8 cellular contexts compared by ENCODE assay signal in the genomic region with DNA sequence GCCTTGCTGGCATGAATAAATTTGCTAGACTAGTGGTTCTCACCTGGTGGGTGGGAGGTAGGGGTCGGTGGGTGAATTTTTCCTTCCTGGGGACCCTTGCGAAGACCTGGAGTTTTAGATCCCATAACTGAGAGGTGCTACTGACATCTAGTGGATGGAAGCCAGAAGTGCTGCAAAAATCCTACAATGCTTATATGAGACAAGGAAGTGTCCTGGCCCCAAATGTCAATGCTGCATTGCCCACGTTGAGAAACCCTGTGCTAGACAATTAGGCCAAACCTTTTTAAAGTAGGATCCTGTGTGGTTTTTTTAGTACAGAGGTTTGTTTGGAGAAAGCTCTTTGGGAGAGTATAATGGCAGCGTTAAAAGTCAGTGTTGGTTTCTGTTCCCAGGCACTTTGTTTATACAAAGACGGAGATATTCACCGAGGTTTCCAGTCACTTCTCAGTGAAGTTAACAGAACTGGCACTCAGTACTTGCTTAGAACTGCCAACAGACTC. TPM values are rescaled to one million over a fixed set of nuclear protein-coding genes. Genes with fewer than 3 reads are reported as not detected.
A peak's percentile ranks its signal among the peaks of the same experiment; 100 is the strongest.
DNase-seq lines count a peak whose midpoint lies in the region; ATAC-seq, FAIRE-seq and TF ChIP-seq lines count a peak whose summit lies in the region.

No MANE protein-coding gene starts in this region.

- H2AFZ ChIP-seq in mammary epithelial cell (ENCODE audit: low read depth, low read length) = peak overlapping the region; percentile 39
- peak overlapping the region; percentile 49 for H2AFZ ChIP-seq in keratinocyte (ENCODE audit: control insufficient read depth, low read length)

- peak; percentile 86 for FAIRE-seq in keratinocyte (lab: Jason Lieb, UNC)

- in situ Hi-C loops in mammary epithelial cell (cut with MboI; ENCODE audit: low sequenced_read_pairs in 2 of 2) = no loop called here

- peak; percentile 93 to 96 for TF ChIP-seq CTCF in mammary epithelial cell (conservative IDR thresholded peaks at IDR 0.05 in 1 of 2, IDR thresholded peaks at IDR 0.05 in 1 of 2; ENCODE audit: extremely low read depth in 1 of 2, insufficient read depth in 1 of 2, low read depth in 1 of 2, low read length in 2 of 2)
- peak; percentile 75 to 91 (median 83) for TF ChIP-seq CTCF in keratinocyte (optimal IDR thresholded peaks at IDR 0.05 in 1 of 3, IDR thresholded peaks at IDR 0.05 in 1 of 3, conservative IDR thresholded peaks at IDR 0.05 in 1 of 3; ENCODE audit: extremely low read depth in 1 of 3, insufficient read depth in 2 of 3, low read length in 3 of 3)

- DNase-seq in NOMO-1 (lab: John Stamatoyannopoulos, UW; ENCODE audit: unreplicated experiment in 2 of 2) (peak; percentile 60 to 73), NOMO-1 treated with dmso at 0.1 percent for 144 hours (lab: John Stamatoyannopoulos, UW; ENCODE audit: unreplicated experiment) (no peak), Kasumi-1 (lab: John Stamatoyannopoulos, UW) (peak; percentile 75 to 87), SJSA1 (ENCODE audit: low read depth in 1 of 2, low spot score in 2 of 2) (peak; percentile 65 to 77), mammary epithelial cell (peak; percentile 24), keratinocyte (ENCODE audit: low read depth, low spot score) (no peak)
- peak; percentile 44 for DNase-seq in stimulated activated CD4-positive, alpha-beta T cell treated with anti-CD3 and anti-CD28 coated beads, Interleukin-4, amount 100 ng/mL, for 24 hours

- H3K9me3 ChIP-seq in SJSA1 (replicated peaks) (no peaks in the 10 kb centered on the region), mammary epithelial cell (replicated peaks; ENCODE audit: insufficient read depth, low read length) (no peaks in the 10 kb centered on the region), keratinocyte (ENCODE audit: control insufficient read depth, low read depth, low read length) (no peaks in the 10 kb centered on the region)

- peaks cover 9% of the 10 kb centered on the region for H3K4me1 ChIP-seq in SJSA1 (replicated peaks)
- H3K4me1 ChIP-seq in mammary epithelial cell (ENCODE audit: insufficient read depth, low read length) = peaks cover 8% of the 10 kb centered on the region
- peaks cover 14% of the 10 kb centered on the region for H3K4me1 ChIP-seq in keratinocyte (ENCODE audit: control insufficient read depth, extremely low read depth, insufficient read depth, low read length)

- H3K4me3 ChIP-seq in SJSA1 (peak overlapping the region; percentile 15), mammary epithelial cell (replicated peaks in 1 of 3; ENCODE audit: insufficient read depth in 1 of 3, low read depth in 2 of 3, low read length in 3 of 3) (no peak overlapping the region), keratinocyte (ENCODE audit: control insufficient read depth in 2 of 3, extremely low read depth in 1 of 3, insufficient read depth in 2 of 3, low read depth in 1 of 3, low read length in 3 of 3) (no peak overlapping the region)

- H4K20me1 ChIP-seq in mammary epithelial cell (ENCODE audit: insufficient read depth, low read length) (no peaks in the 10 kb centered on the region), keratinocyte (ENCODE audit: control insufficient read depth, extremely low read depth, insufficient read depth, low read length) (no peaks in the 10 kb centered on the region)

- ATAC-seq in GM21825 (IDR thresholded peaks at IDR 0.05; ENCODE audit: unreplicated experiment) = peak; percentile 68

- intact Hi-C loops in mammary epithelial cell (cut with micrococcal nuclease) = loop anchor here (1.0 to 10.0 kb wide), 4 partner anchors 16 to 129 kb away; a partner anchor contains a TSS

- H3K36me3 ChIP-seq in SJSA1 = peaks cover 42% of the 10 kb centered on the region
- peaks cover 28% of the 10 kb centered on the region for H3K36me3 ChIP-seq in mammary epithelial cell (ENCODE audit: insufficient read depth, low read length)
- peaks cover 26 to 30% of the 10 kb centered on the region in 2 experiments for H3K36me3 ChIP-seq in keratinocyte (ENCODE audit: control insufficient read depth in 2 of 2, extremely low read depth in 1 of 2, insufficient read depth in 2 of 2, low read length in 2 of 2)

- H3K4me2 ChIP-seq in mammary epithelial cell (ENCODE audit: insufficient read depth, low read depth, low read length) = peak overlapping the region; percentile 16
- H3K4me2 ChIP-seq in keratinocyte (ENCODE audit: control insufficient read depth, extremely low read depth, insufficient read depth, low read depth, low read length) = peak overlapping the region; percentile 39

- H3K79me2 ChIP-seq in mammary epithelial cell (ENCODE audit: insufficient read depth, low read length) = peaks cover 77% of the 10 kb centered on the region
- H3K79me2 ChIP-seq in keratinocyte (ENCODE audit: control insufficient read depth, insufficient read depth, low read length) = peaks cover 55% of the 10 kb centered on the region

- no peaks in the 10 kb centered on the region for H3K9me1 ChIP-seq in keratinocyte (ENCODE audit: control insufficient read depth, extremely low read depth, insufficient read depth, low read length)

- no TSS peak for BruUV-seq in mammary epithelial cell (replicated peaks; lab: Mats Ljungman, UMichigan)

- WGBS in mammary epithelial cell (ENCODE audit: low coverage, missing lambda C conversion rate) = 26% methylated on average over 6 of the region's 6 CpGs

- peak overlapping the region; percentile 55 for H3K27ac ChIP-seq in SJSA1
- H3K27ac ChIP-seq in mammary epithelial cell (ENCODE audit: insufficient read depth, low read depth, low read length) = no peak overlapping the region
- no peak overlapping the region for H3K27ac ChIP-seq in keratinocyte (ENCODE audit: control insufficient read depth, insufficient read depth, low read length)

- H3K27me3 ChIP-seq in SJSA1 (replicated peaks) (no peaks in the 10 kb centered on the region), mammary epithelial cell (ENCODE audit: insufficient read depth, low read length) (no peaks in the 10 kb centered on the region), keratinocyte (ENCODE audit: control insufficient read depth, extremely low read depth, insufficient read depth, low read length) (no peaks in the 10 kb centered on the region)

- dilution Hi-C loops in mammary epithelial cell (cut with HindIII; ENCODE audit: low sequenced_read_pairs) (no loop called here), keratinocyte (cut with MboI; ENCODE audit: extremely low pct_ligation_motif_present, low sequenced_read_pairs) (no loop called here)

- CTCF ChIA-PET in mammary epithelial cell (lab: Charles Lee; ENCODE audit: low non-redundant PET) = no interaction called here

- H3K9ac ChIP-seq in mammary epithelial cell (ENCODE audit: insufficient read depth, low read length) = no peak overlapping the region
- H3K9ac ChIP-seq in keratinocyte (ENCODE audit: control insufficient read depth, extremely low read depth, insufficient read depth, low read length) = no peak overlapping the region

RNA-seq across cellular contexts. Expression of a gene that starts 9.6 kb away (rescaled TPM):
- total RNA-seq in SJSA1 (2014; rRNA removed; shearing (Covaris generic)) = 27.2 and 28.6 TPM in 2 replicates
- 10 to 100 TPM; 30.0 to 68.4 TPM for total RNA-seq in mammary epithelial cell
- 30.8 TPM for polyA plus RNA-seq in mammary epithelial cell
- 66.9 TPM for polyA minus RNA-seq in mammary epithelial cell
- polyA plus RNA-seq in keratinocyte = 35.3 to 48.9 TPM (median 38.6 TPM) in 3 replicates
- polyA plus RNA-seq in keratinocyte (2011; ENCODE audit: low read depth) = 40.7 TPM
- 28.2 and 44.6 TPM in 2 replicates for polyA plus RNA-seq in keratinocyte (2011; cell fraction: cytosol; rRNA removed)
- polyA plus RNA-seq in keratinocyte (2011; cell fraction: nucleus; rRNA removed) = 42.2 and 53.5 TPM in 2 replicates
- 42.9 and 55.5 TPM in 2 replicates for polyA plus RNA-seq in keratinocyte (2012; ENCODE audit: low replicate concordance)
- polyA minus RNA-seq in keratinocyte = 15.4 to 26.5 TPM (median 21.3 TPM) in 3 replicates
- 17.1 TPM for polyA minus RNA-seq in keratinocyte (2011; cell fraction: cytosol; rRNA and poly(A)+ RNA removed)
- 13.1 and 25.6 TPM in 2 replicates for polyA minus RNA-seq in keratinocyte (2011; cell fraction: nucleus; rRNA and poly(A)+ RNA removed)

RNA-seq across cellular contexts. Expression of a gene that starts 30.4 kb away (rescaled TPM):
- 0.53 and 1.00 TPM in 2 replicates for total RNA-seq in SJSA1 (2014; rRNA removed; shearing (Covaris generic))
- under 1 TPM in 1 of 2 donors, not detected in 1; 0.38 TPM for total RNA-seq in mammary epithelial cell
- 0.05 TPM for polyA plus RNA-seq in mammary epithelial cell
- polyA minus RNA-seq in mammary epithelial cell = not detected
- polyA plus RNA-seq in keratinocyte = 0.64 to 1.2 TPM (median 0.94 TPM) in 3 replicates
- polyA plus RNA-seq in keratinocyte (2011; ENCODE audit: low read depth) = not detected
- polyA plus RNA-seq in keratinocyte (2011; cell fraction: cytosol; rRNA removed) = 0.19 and 0.36 TPM in 2 replicates
- polyA plus RNA-seq in keratinocyte (2011; cell fraction: nucleus; rRNA removed) = 0.28 and 0.39 TPM in 2 replicates
- 0.89 TPM in 1 of 2 replicates, not detected in the other for polyA plus RNA-seq in keratinocyte (2012; ENCODE audit: low replicate concordance)
- polyA minus RNA-seq in keratinocyte = 0.07 to 3.5 TPM (median 0.66 TPM) in 3 replicates
- not detected for polyA minus RNA-seq in keratinocyte (2011; cell fraction: cytosol; rRNA and poly(A)+ RNA removed)
- 1.9 TPM in 1 of 2 replicates, not detected in the other for polyA minus RNA-seq in keratinocyte (2011; cell fraction: nucleus; rRNA and poly(A)+ RNA removed)

Comparison
In these comparisons a context has a peak if more than half of its experiments do, and no peak if none do; other contexts are left out.
1. DNase-seq: peak in NOMO-1 (2 of 2), Kasumi-1 (2 of 2), SJSA1 (2 of 2), mammary epithelial cell (single experiment) and stimulated activated CD4-positive, alpha-beta T cell treated with anti-CD3 and anti-CD28 coated beads, Interleukin-4, amount 100 ng/mL, for 24 hours (single experiment); none in NOMO-1 treated with dmso at 0.1 percent for 144 hours (single experiment) and keratinocyte (single experiment).